In the genomic region with DNA sequence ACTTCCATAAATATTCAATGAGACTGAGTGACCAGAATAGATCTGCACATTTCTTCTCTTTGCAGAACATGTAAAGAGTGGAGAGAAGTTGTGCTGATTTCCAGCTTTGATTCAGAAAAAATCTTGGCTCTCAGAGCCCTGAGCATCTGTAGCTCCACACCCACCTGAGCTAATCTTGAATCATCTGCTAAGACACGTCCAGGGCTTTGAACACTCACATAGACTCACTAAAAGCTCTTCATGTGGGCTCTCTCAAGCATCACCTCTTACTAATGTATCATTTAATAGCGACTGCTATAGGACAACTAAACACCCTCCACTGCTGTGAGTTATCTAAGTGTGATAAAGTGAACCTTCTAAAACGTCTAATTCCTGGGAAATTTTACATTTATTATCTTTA, we compare ENCODE assay signal across 24 cellular contexts.
DNase-seq lines count a peak whose midpoint lies in the region; ATAC-seq, FAIRE-seq and TF ChIP-seq lines count a peak whose summit lies in the region.
"Had no signal": no experiment of that assay in that cellular context is flagged by ENCODE, and none has a peak within 500 bp of the region (broad histone marks: within the 10 kb centered on the region; RNA-seq: fewer than 3 reads in every experiment).

No MANE protein-coding gene starts in this region.

- H3K36me3 ChIP-seq in bronchial epithelial cell (ENCODE audit: control insufficient read depth, insufficient read depth, low read length): no peaks in the 10 kb centered on the region

- H3K27me3 ChIP-seq in bronchial epithelial cell (ENCODE audit: control insufficient read depth, insufficient read depth, low read length): no peaks in the 10 kb centered on the region

- no peak overlapping the region for H3K4me3 ChIP-seq in bronchial epithelial cell (ENCODE audit: low read depth, low read length)
- H3K4me3 ChIP-seq: A549, GM12878 had no signal

- no peak for TF ChIP-seq CTCF in bronchial epithelial cell (IDR thresholded peaks at IDR 0.05; ENCODE audit: insufficient read depth, low read length, severe bottlenecking)

- peak; percentile 1 for DNase-seq in Ammon's horn (ENCODE audit: low spot score)
- peak; percentile 0 for DNase-seq in RKO (ENCODE audit: low spot score)
- peak; percentile 61 for DNase-seq in bronchial epithelial cell (ENCODE audit: low read depth)
- peak; percentile 55 for DNase-seq in superior temporal gyrus (ENCODE audit: extremely low spot score)
- no peak for DNase-seq in DMS53 treated with DMSO at 0.1 percent for 48 hours (lab: John Stamatoyannopoulos, UW; ENCODE audit: unreplicated experiment)
- DNase-seq: 8988T; ACHN; AML-193; C1 segment of cervical spinal cord; Calu3; CD4-positive, alpha-beta memory T cell; COR-L47; DMS153; DMS79; EL; GDM1; H7; HCEC 1CT had no signal

- ATAC-seq in GM19452 (IDR thresholded peaks at IDR 0.05; ENCODE audit: unreplicated experiment): no peak
- ATAC-seq in HG02798 (IDR thresholded peaks at IDR 0.05; ENCODE audit: poor library complexity, unreplicated experiment): no peak
- ATAC-seq: A549, GM12878 had no signal

- no peak for FAIRE-seq in bronchial epithelial cell (lab: Jason Lieb, UNC)
- FAIRE-seq: GM12878, GM19239, H1 had no signal
